9 cellular contexts compared by ENCODE assay signal in the genomic region with DNA sequence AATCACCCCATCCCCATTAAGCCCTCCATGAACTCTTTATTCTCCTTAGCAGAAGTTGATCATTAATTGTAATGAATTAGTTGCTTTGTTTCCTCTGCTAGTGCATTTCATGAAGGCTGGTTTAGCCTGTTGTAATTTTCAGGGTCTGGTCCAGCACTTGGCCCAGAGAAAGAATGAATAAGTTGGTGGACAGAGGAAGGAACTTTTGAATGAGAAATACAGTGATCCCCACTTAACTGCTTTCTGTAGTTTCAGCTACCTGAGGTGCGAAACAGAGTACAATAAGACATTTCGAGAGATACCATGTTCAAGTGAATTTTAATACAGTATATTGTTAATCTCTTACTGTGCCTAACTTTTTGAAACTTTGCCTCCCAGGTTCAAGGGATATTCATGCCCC. TPM values are rescaled to one million over a fixed set of nuclear protein-coding genes. Genes with fewer than 3 reads are reported as not detected.
DNase-seq lines count a peak whose midpoint lies in the region; ATAC-seq and TF ChIP-seq lines count a peak whose summit lies in the region.
"Had no signal": no experiment of that assay in that cellular context is flagged by ENCODE, and none has a peak within 500 bp of the region (broad histone marks: within the 10 kb centered on the region; RNA-seq: fewer than 3 reads in every experiment).

No MANE protein-coding gene starts in this region.

- TF ChIP-seq CTCF in suprapubic skin (IDR thresholded peaks at IDR 0.05) (no peak), psoas muscle (IDR thresholded peaks at IDR 0.05) (no peak)

- TF ChIP-seq POLR2A in suprapubic skin (IDR thresholded peaks at IDR 0.05), result no peak

- ATAC-seq in activated T-cell treated with anti-CD3 and anti-CD28 coated beads, Interleukin-2, amount 50 U/mL, for 4 hours, result no peak
- no peak for ATAC-seq in activated T-helper 17 cell treated with anti-CD3 and anti-CD28 coated beads, Interleukin-2, amount 50 U/mL, for 72 hours (replicated peaks)
- no peak for ATAC-seq in GM19324 (IDR thresholded peaks at IDR 0.05; ENCODE audit: low FRiP score, unreplicated experiment)
- ATAC-seq in GM19351 (IDR thresholded peaks at IDR 0.05; ENCODE audit: unreplicated experiment), result no peak
- ATAC-seq in psoas muscle, result no peak

- WGBS in suprapubic skin, result 93% methylated on average over 2 of the region's 2 CpGs
- WGBS in psoas muscle, 3 donors, result 96 to 100% (median 98%) methylated on average over 2 of the region's 2 CpGs

- no peaks in the 10 kb centered on the region for H3K27me3 Mint-ChIP-seq in activated T-cell treated with anti-CD3 and anti-CD28 coated beads, Interleukin-2, amount 50 U/mL, for 4 hours (ENCODE audit: low read depth)
- no peaks in the 10 kb centered on the region for H3K27me3 Mint-ChIP-seq in activated T-helper 17 cell treated with anti-CD3 and anti-CD28 coated beads, Interleukin-2, amount 50 U/mL, for 72 hours
- H3K27me3 Mint-ChIP-seq in immature natural killer cell (ENCODE audit: low read depth in 3 of 3), result peaks cover 0 to 6% (median 4%) of the 10 kb centered on the region in 3 donors

- H3K9me3 ChIP-seq in suprapubic skin (no peaks in the 10 kb centered on the region), psoas muscle (no peaks in the 10 kb centered on the region)

- H3K4me1 Mint-ChIP-seq in activated T-cell treated with anti-CD3 and anti-CD28 coated beads, Interleukin-2, amount 50 U/mL, for 4 hours (ENCODE audit: low read depth), result peaks cover 50% of the 10 kb centered on the region
- H3K4me1 Mint-ChIP-seq in activated T-helper 17 cell treated with anti-CD3 and anti-CD28 coated beads, Interleukin-2, amount 50 U/mL, for 72 hours, result peaks cover 30% of the 10 kb centered on the region
- H3K4me1 Mint-ChIP-seq in immature natural killer cell, result peaks cover 55 to 63% of the 10 kb centered on the region in 2 donors

- H3K4me3 ChIP-seq in suprapubic skin (no peak overlapping the region), psoas muscle (no peak overlapping the region)

- intact Hi-C loops in psoas muscle (cut with DNase I), result loop anchor here in 1 of 2 donors (10.0 kb wide), 1 partner anchor 171 kb away; no protein-coding TSS in a partner anchor

- H3K27ac ChIP-seq in suprapubic skin (peak overlapping the region; percentile 90), psoas muscle (no peak overlapping the region)

- H3K27me3 ChIP-seq in suprapubic skin (no peaks in the 10 kb centered on the region), psoas muscle (ENCODE audit: insufficient read depth in 3 of 3, low read length in 2 of 3) (no peaks in the 10 kb centered on the region)

- TF ChIP-seq EP300 in suprapubic skin (IDR thresholded peaks at IDR 0.05), result no peak

- H3K4me1 ChIP-seq in suprapubic skin (peaks cover 18% of the 10 kb centered on the region), psoas muscle (peaks cover 9% of the 10 kb centered on the region)

- no peaks in the 10 kb centered on the region for H3K9me3 Mint-ChIP-seq in activated T-cell treated with anti-CD3 and anti-CD28 coated beads, Interleukin-2, amount 50 U/mL, for 4 hours
- H3K9me3 Mint-ChIP-seq in activated T-helper 17 cell treated with anti-CD3 and anti-CD28 coated beads, Interleukin-2, amount 50 U/mL, for 72 hours, result no peaks in the 10 kb centered on the region
- no peaks in the 10 kb centered on the region for H3K9me3 Mint-ChIP-seq in immature natural killer cell

- H3K36me3 Mint-ChIP-seq in activated T-cell treated with anti-CD3 and anti-CD28 coated beads, Interleukin-2, amount 50 U/mL, for 4 hours (ENCODE audit: insufficient read depth), result peaks cover 3% of the 10 kb centered on the region
- peaks cover 28% of the 10 kb centered on the region for H3K36me3 Mint-ChIP-seq in activated T-helper 17 cell treated with anti-CD3 and anti-CD28 coated beads, Interleukin-2, amount 50 U/mL, for 72 hours (ENCODE audit: low read depth)
- H3K36me3 Mint-ChIP-seq in immature natural killer cell, result no peaks in the 10 kb centered on the region

- H3K36me3 ChIP-seq in suprapubic skin (no peaks in the 10 kb centered on the region), psoas muscle (ENCODE audit: insufficient read depth in 1 of 2, low read depth in 1 of 2) (no peaks in the 10 kb centered on the region)

- no peak for DNase-seq in activated T-cell treated with anti-CD3 and anti-CD28 coated beads, Interleukin-2, amount 50 U/mL, for 4 hours
- DNase-seq in activated T-cell treated with anti-CD3 and anti-CD28 coated beads, Interleukin-2, amount 50 U/mL, for 48 hours, result no peak
- DNase-seq in immature natural killer cell (no peak), suprapubic skin (ENCODE audit: low spot score in 2 of 2) (no peak), psoas muscle (no peak)
- DNase-seq: retina had no signal

- H3K27ac Mint-ChIP-seq in activated T-helper 17 cell treated with anti-CD3 and anti-CD28 coated beads, Interleukin-2, amount 50 U/mL, for 72 hours, result peak overlapping the region; percentile 49
- H3K27ac Mint-ChIP-seq in immature natural killer cell, result peak overlapping the region; percentile 89 to 99 (median 96)

- H3K4me3 Mint-ChIP-seq in activated T-cell treated with anti-CD3 and anti-CD28 coated beads, Interleukin-2, amount 50 U/mL, for 4 hours, result peak overlapping the region; percentile 90
- peak overlapping the region; percentile 79 for H3K4me3 Mint-ChIP-seq in activated T-helper 17 cell treated with anti-CD3 and anti-CD28 coated beads, Interleukin-2, amount 50 U/mL, for 72 hours
- peak overlapping the region; percentile 87 to 99 (median 94) for H3K4me3 Mint-ChIP-seq in immature natural killer cell

RNA-seq across cellular contexts. Expression of a gene that starts 1.8 kb away (rescaled TPM):
- 10 to 100 TPM; 46.3 to 56.7 (median 49.0) TPM for total RNA-seq in activated T-cell treated with anti-CD3 and anti-CD28 coated beads, Interleukin-2, amount 50 U/mL, for 4 hours
- 10 to 100 TPM; 25.2 to 60.6 TPM for total RNA-seq in activated T-helper 17 cell treated with anti-CD3 and anti-CD28 coated beads, Interleukin-2, amount 50 U/mL, for 72 hours
- 100 to 1,000 TPM in 1 of 3 donors, 10 to 100 TPM in 2; 59.6 to 144 (median 95.3) TPM for polyA plus RNA-seq in immature natural killer cell
- 10 to 100 TPM; 13.7 to 39.9 (median 23.1) TPM for total RNA-seq in suprapubic skin
- total RNA-seq in psoas muscle, result 10 to 100 TPM in 2 of 4 donors, 1 to 10 TPM in 2; 7.6 to 21.0 (median 11.1) TPM
- polyA plus RNA-seq in psoas muscle, result 1 to 10 TPM; 2.9 to 6.6 (median 6.2) TPM
